ENCODE assay signal across 18 cellular contexts in genomic region chr3:172002512-172003078, GRCh38. TPM values are rescaled to one million over a fixed set of nuclear protein-coding genes. Genes with fewer than 3 reads are reported as not detected.
A peak's percentile ranks its signal among the peaks of the same experiment; 100 is the strongest.
DNase-seq lines count a peak whose midpoint lies in the region; ATAC-seq, FAIRE-seq and TF ChIP-seq lines count a peak whose summit lies in the region.
"Had no signal": no experiment of that assay in that cellular context is flagged by ENCODE, and none has a peak within 500 bp of the region (broad histone marks: within the 10 kb centered on the region; RNA-seq: fewer than 3 reads in every experiment).

No MANE protein-coding gene starts in this region.

- no peak for FAIRE-seq in GM12892 (lab: Jason Lieb, UNC)

- H3K9me2 ChIP-seq in OCI-LY7 (ENCODE audit: insufficient read depth, low read length) = no peaks in the 10 kb centered on the region

- POLR2A ChIA-PET in IMR-90 (lab: Charles Lee; ENCODE audit: unreplicated experiment) (interaction anchor here (0.6 kb wide), 1 partner anchor 37 kb away, joined by 11 read pairs; the partner anchor contains the start of gene FNDC3B), OCI-LY7 (lab: Charles Lee) (interaction anchor here (0.6 to 0.7 kb wide), 3 partner anchors 9 to 610 kb away, joined by 3 to 5 read pairs (median 3); no protein-coding TSS in a partner anchor)

- dilution Hi-C loops in IMR-90 (cut with HindIII; ENCODE audit: low sequenced_read_pairs, unreplicated experiment) = no loop called here

- H3K4me3 ChIP-seq in IMR-90 (ENCODE audit: insufficient read depth, low read depth, low read length) = no peak overlapping the region
- H3K4me3 ChIP-seq in adipocyte (ENCODE audit: low read length) = no peak overlapping the region
- H3K4me3 ChIP-seq in OCI-LY7 (ENCODE audit: low read depth, low read length, poor library complexity, severe bottlenecking) = no peak overlapping the region
- H3K4me3 ChIP-seq: BLaER1 treated with 17β-estradiol and CSF1 and Interleukin-3, amounts not matched to agents 10 nM and 100 nM had no signal

- peak overlapping the region in 1 of 2 experiments; percentile 77; a peak in 2 of 4 replicates for H4K8ac ChIP-seq in IMR-90 (ENCODE audit: low read depth in 2 of 2, low read length in 2 of 2)

- no peak for TF ChIP-seq RAD21 in IMR-90 (IDR thresholded peaks at IDR 0.05; ENCODE audit: low read length)

- no peak overlapping the region for H3K23ac ChIP-seq in IMR-90 (ENCODE audit: low read depth, low read length)

- H3K4ac ChIP-seq in IMR-90 (ENCODE audit: low read depth, low read length) = no peak overlapping the region; the same call in 1 of the 2 replicates

- no peak overlapping the region for H2BK5ac ChIP-seq in IMR-90 (ENCODE audit: low read depth, low read length, poor library complexity, severe bottlenecking)

- no peak overlapping the region for H3K14ac ChIP-seq in IMR-90 (replicated peaks; ENCODE audit: low read depth, low read length)

- no peak overlapping the region; the same call in 1 of the 2 replicates for H3K18ac ChIP-seq in IMR-90 (ENCODE audit: low read depth, low read length)

- 0 out of 3 replicates have a peak overlapping the region, but pooled peaks have one; percentile 44 for H2BK15ac ChIP-seq in IMR-90 (ENCODE audit: low read depth, low read length)

- no peaks in the 10 kb centered on the region for H3K79me2 ChIP-seq in OCI-LY7 (ENCODE audit: insufficient read depth, low read depth, low read length)

- no CpG with 5 or more reads among the region's 4 CpGs for WGBS in IMR-90 (ENCODE audit: extremely low coverage in 2 of 2, insufficient read length in 1 of 2), 2 experiments

- no peak overlapping the region for H4K91ac ChIP-seq in IMR-90 (ENCODE audit: insufficient read depth, low read depth, low read length)

- H3K27me3 ChIP-seq in IMR-90 (ENCODE audit: control insufficient read depth, insufficient read depth, low read length) (no peaks in the 10 kb centered on the region), adipocyte (replicated peaks; ENCODE audit: control insufficient read depth, insufficient read depth, low read length) (no peaks in the 10 kb centered on the region), foreskin keratinocyte (no peaks in the 10 kb centered on the region)
- H3K27me3 ChIP-seq: BLaER1 treated with 17β-estradiol and CSF1 and Interleukin-3, amounts not matched to agents 10 nM and 100 nM had no signal

- peak overlapping the region; percentile 70 for H2AK5ac ChIP-seq in IMR-90 (ENCODE audit: low read depth, low read length)

- no peak for TF ChIP-seq POLR2A in IMR-90 (IDR thresholded peaks at IDR 0.05; ENCODE audit: low read depth, low read length)
- no peak for TF ChIP-seq POLR2A in GM12892 (IDR thresholded peaks at IDR 0.05; ENCODE audit: low read depth, low read length)

- H3K27ac ChIP-seq in IMR-90 (ENCODE audit: insufficient read depth, low read length) = peak overlapping the region; percentile 37; the same call in 1 of the 2 replicates
- H3K27ac ChIP-seq in foreskin keratinocyte = no peak overlapping the region
- H3K27ac ChIP-seq in OCI-LY7 (ENCODE audit: low read depth, low read length, poor library complexity, severe bottlenecking) = no peak overlapping the region
- H3K27ac ChIP-seq: BLaER1 treated with 17β-estradiol and CSF1 and Interleukin-3, amounts not matched to agents 10 nM and 100 nM had no signal

- DNase-seq in IMR-90 (peak; percentile 32), adipocyte (ENCODE audit: low read depth) (peak; percentile 45), iris pigment epithelial cell (ENCODE audit: low read depth) (peak; percentile 22), foreskin keratinocyte (no peak), GM12892 (ENCODE audit: insufficient read length) (no peak), OCI-LY7 (ENCODE audit: low spot score) (no peak)
- DNase-seq: DMS 273 treated with DMSO at 0.1 percent for 48 hours, EL, NCI-H1048, NCI-H146, NCI-H2081 treated with DMSO at 0.1 percent for 48 hours, NCI-H345, NCI-H69, Right ventricle myocardium superior had no signal

- H3K56ac ChIP-seq in IMR-90 (ENCODE audit: extremely low read depth, insufficient read depth, low read length) = no peak overlapping the region

- peak; percentile 48 for ATAC-seq in IMR-90 (ENCODE audit: low read depth)
- ATAC-seq in foreskin keratinocyte = no peak
- ATAC-seq in GM21717 (IDR thresholded peaks at IDR 0.05; ENCODE audit: unreplicated experiment) = no peak
- ATAC-seq: HCT116, Panc1 had no signal

- H3K9me3 ChIP-seq in IMR-90 (ENCODE audit: control insufficient read depth, insufficient read depth, low read length) (no peaks in the 10 kb centered on the region), adipocyte (ENCODE audit: control insufficient read depth, low read length) (no peaks in the 10 kb centered on the region), OCI-LY7 (ENCODE audit: low read length) (no peaks in the 10 kb centered on the region)

- no peak overlapping the region for H4K5ac ChIP-seq in IMR-90 (ENCODE audit: low read depth, low read length)

- TF ChIP-seq CTCF in IMR-90 (conservative IDR thresholded peaks at IDR 0.05; ENCODE audit: low read depth, low read length) = no peak
- TF ChIP-seq CTCF in foreskin keratinocyte (conservative IDR thresholded peaks at IDR 0.05) = no peak
- no peak for TF ChIP-seq CTCF in OCI-LY7 (conservative IDR thresholded peaks at IDR 0.05; ENCODE audit: low read length)

- no peak overlapping the region for H2AK9ac ChIP-seq in IMR-90 (replicated peaks; ENCODE audit: low read depth, low read length, poor library complexity)

- H4K20me1 ChIP-seq in IMR-90 (ENCODE audit: insufficient read depth, low read length) = no peaks in the 10 kb centered on the region
- no peaks in the 10 kb centered on the region for H4K20me1 ChIP-seq in OCI-LY7 (ENCODE audit: insufficient read depth, low read length)
- H4K20me1 ChIP-seq: BLaER1 treated with 17β-estradiol and CSF1 and Interleukin-3, amounts not matched to agents 10 nM and 100 nM had no signal

- BruUV-seq in IMR-90 (replicated peaks; lab: Mats Ljungman, UMichigan) (no TSS peak), OCI-LY7 (replicated peaks; lab: Mats Ljungman, UMichigan) (no TSS peak)

- CTCF ChIA-PET in IMR-90 (lab: Yijun Ruan, JAX) = interaction anchor here (0.6 kb wide), 1 partner anchor 138 kb away, joined by 3 read pairs; no protein-coding TSS in a partner anchor
- CTCF ChIA-PET in OCI-LY7 (lab: Charles Lee; ENCODE audit: unreplicated experiment) = no interaction called here

- no peaks in the 10 kb centered on the region for H3K79me1 ChIP-seq in IMR-90 (ENCODE audit: low read depth in 1 of 2, low read length in 2 of 2)

- H3K4me2 ChIP-seq in IMR-90 (ENCODE audit: low read depth, low read length) (no peak overlapping the region), OCI-LY7 (ENCODE audit: low read length) (no peak overlapping the region)
- H3K4me2 ChIP-seq: BLaER1 treated with 17β-estradiol and CSF1 and Interleukin-3, amounts not matched to agents 10 nM and 100 nM had no signal

- H3K4me1 ChIP-seq in IMR-90 (ENCODE audit: control insufficient read depth, insufficient read depth, low read length) (0 out of 2 replicates have a peak, but pooled peaks cover 2% of the 10 kb centered on the region), adipocyte (ENCODE audit: control insufficient read depth, insufficient read depth, low read length) (peaks cover 12% of the 10 kb centered on the region), foreskin keratinocyte (no peaks in the 10 kb centered on the region), OCI-LY7 (ENCODE audit: insufficient read depth, low read length, poor library complexity, severe bottlenecking) (no peaks in the 10 kb centered on the region)

- H3K36me3 ChIP-seq in IMR-90 (ENCODE audit: control insufficient read depth, insufficient read depth, low read length) = no peaks in the 10 kb centered on the region
- H3K36me3 ChIP-seq in adipocyte (ENCODE audit: control insufficient read depth, insufficient read depth, low read length, severe bottlenecking) = no peaks in the 10 kb centered on the region
- H3K36me3 ChIP-seq in OCI-LY7 (ENCODE audit: insufficient read depth, low read length) = no peaks in the 10 kb centered on the region
- H3K36me3 ChIP-seq: BLaER1 treated with 17β-estradiol and CSF1 and Interleukin-3, amounts not matched to agents 10 nM and 100 nM had no signal

- no peak overlapping the region for H2BK120ac ChIP-seq in IMR-90 (ENCODE audit: low read depth, low read length)

- no peak overlapping the region for H2AFZ ChIP-seq in IMR-90 (replicated peaks; ENCODE audit: low read length, poor library complexity)
- no peak overlapping the region for H2AFZ ChIP-seq in OCI-LY7 (ENCODE audit: low read length)

- H3K9me1 ChIP-seq in IMR-90 (ENCODE audit: insufficient read depth, low read length) = no peaks in the 10 kb centered on the region

- intact Hi-C loops in IMR-90 (cut with micrococcal nuclease) = no loop called here
- intact Hi-C loops in OCI-LY7 (cut with micrococcal nuclease; ENCODE audit: unreplicated experiment) = no loop called here

- 0 out of 2 replicates have a peak overlapping the region, but pooled peaks have one; percentile 20 for H2BK20ac ChIP-seq in IMR-90 (ENCODE audit: low read depth, low read length)

- H3K9ac ChIP-seq in IMR-90 (ENCODE audit: low read depth, low read length) (no peak overlapping the region), adipocyte (ENCODE audit: low read length) (no peak overlapping the region)
- H3K9ac ChIP-seq: BLaER1 treated with 17β-estradiol and CSF1 and Interleukin-3, amounts not matched to agents 10 nM and 100 nM had no signal

- in situ Hi-C loops in IMR-90 (cut with MboI; ENCODE audit: low sequenced_read_pairs) = no loop called here

TF ChIP-seq in IMR-90, 13 proteins besides CTCF, POLR2A, EP300 and RAD21 (continues in another document):
- TF ChIP-seq FOS (IDR thresholded peaks at IDR 0.05; ENCODE audit: low read depth, low read length) (no peak), ELK1 (IDR thresholded peaks at IDR 0.05; ENCODE audit: borderline replicate concordance, low read depth, low read length) (no peak), SMC3 (IDR thresholded peaks at IDR 0.05; ENCODE audit: low read depth, low read length) (no peak), RCOR1 (IDR thresholded peaks at IDR 0.05; ENCODE audit: insufficient replicate concordance, low read length) (no peak)

RNA-seq across cellular contexts. Expression of gene FNDC3B, which starts 36.8 kb away (rescaled TPM):
- total RNA-seq in IMR-90 (2012; rRNA removed) = 128 and 150 TPM in 2 replicates
- 22.0 and 23.9 TPM in 2 replicates for polyA plus RNA-seq in IMR-90 (2012; rRNA removed)
- 10.0 and 11.3 TPM in 2 replicates for polyA plus RNA-seq in IMR-90 (2012; cell fraction: cytosol; rRNA removed)
- 7.1 and 33.5 TPM in 2 replicates for polyA plus RNA-seq in IMR-90 (2012; cell fraction: nucleus; rRNA removed; ENCODE audit: low replicate concordance)
- total RNA-seq in foreskin keratinocyte = 47.4 and 52.3 TPM in 2 replicates
- polyA plus RNA-seq in foreskin keratinocyte = 11.1 and 11.9 TPM in 2 replicates
- 4.2 TPM for polyA plus RNA-seq in GM12892 (2012; ENCODE audit: missing spikeins)
- total RNA-seq in OCI-LY7 (2014; rRNA removed; shearing (Covaris generic)) = 17.3 and 23.3 TPM in 2 replicates
- 28.5 and 43.3 TPM in 2 replicates for total RNA-seq in OCI-LY7 (2022)

Comparison
In these comparisons a context has a peak if more than half of its experiments do, and no peak if none do; other contexts are left out.
1. DNase-seq: peak in IMR-90 (single experiment), adipocyte (single experiment) and iris pigment epithelial cell (single experiment); none in foreskin keratinocyte (0 of 2), GM12892 (single experiment) and OCI-LY7 (single experiment).